ENCODE assay signal across 11 cellular contexts in genomic region chr2:200377143-200377773, GRCh38.
DNase-seq lines count a peak whose midpoint lies in the region; ATAC-seq, FAIRE-seq and TF ChIP-seq lines count a peak whose summit lies in the region.
"Had no signal": no experiment of that assay in that cellular context is flagged by ENCODE, and none has a peak within 500 bp of the region (broad histone marks: within the 10 kb centered on the region; RNA-seq: fewer than 3 reads in every experiment).

No MANE protein-coding gene starts in this region.

- H3K9me2 ChIP-seq in PC-3 (replicated peaks; ENCODE audit: low read length): no peaks in the 10 kb centered on the region

- no peaks in the 10 kb centered on the region for H3F3A ChIP-seq in PC-3 (ENCODE audit: low read length, unreplicated experiment)

- H3K27me3 Mint-ChIP-seq in naive thymus-derived CD8-positive, alpha-beta T cell: no peaks in the 10 kb centered on the region

- peaks cover 93% of the 10 kb centered on the region for H3K79me2 ChIP-seq in PC-3 (ENCODE audit: low read length)

- H2AFZ ChIP-seq in PC-3 (ENCODE audit: low read length): no peak overlapping the region

- TF ChIP-seq CTCF in PC-3 (conservative IDR thresholded peaks at IDR 0.05; ENCODE audit: low read depth, low read length) (no peak), gastroesophageal sphincter (IDR thresholded peaks at IDR 0.05) (no peak), gastrocnemius medialis (IDR thresholded peaks at IDR 0.05 in 4 of 5, conservative IDR thresholded peaks at IDR 0.05 in 1 of 5) (no peak)

- TF ChIP-seq POLR2A in GM12891 (IDR thresholded peaks at IDR 0.05; ENCODE audit: low read depth, low read length) (no peak), gastroesophageal sphincter (IDR thresholded peaks at IDR 0.05) (no peak), gastrocnemius medialis (IDR thresholded peaks at IDR 0.05) (no peak)

- H3K4me2 ChIP-seq in PC-3 (ENCODE audit: low read length): no peak overlapping the region

- H3K9me3 ChIP-seq in PC-3 (ENCODE audit: low read length) (no peaks in the 10 kb centered on the region), gastroesophageal sphincter (no peaks in the 10 kb centered on the region), gastrocnemius medialis (no peaks in the 10 kb centered on the region)
- H3K9me3 ChIP-seq: MG63, SJSA1 had no signal

- DNase-seq in GM12891 (ENCODE audit: insufficient read length, low spot score) (no peak), PC-3 (no peak), gastrocnemius medialis (peak in 1 of 2 donors; percentile 27), NCI-H1436 treated with DMSO at 0.1 percent for 48 hours (lab: John Stamatoyannopoulos, UW) (no peak), DMS153 treated with DMSO at 0.1 percent for 48 hours (lab: John Stamatoyannopoulos, UW; ENCODE audit: unreplicated experiment) (no peak)
- DNase-seq in naive thymus-derived CD8-positive, alpha-beta T cell: no peak
- DNase-seq: activated CD4-positive, alpha-beta T cell treated with anti-CD3 and anti-CD28 coated beads, Interleukin-2, amount 50 U/mL, for 4 hours; MG63; NCI-H524 had no signal

- POLR2A ChIA-PET in PC-3 (lab: Charles Lee; ENCODE audit: unreplicated experiment): interaction anchor here (0.8 kb wide), 1 partner anchor 29 kb away, joined by 3 read pairs; no protein-coding TSS in a partner anchor
- POLR2A ChIA-PET in naive thymus-derived CD8-positive, alpha-beta T cell (lab: Charles Lee): no interaction called here

- peak overlapping the region in 5 of 10 donors; percentile 1 to 78 (median 41) for H3K27ac Mint-ChIP-seq in naive thymus-derived CD8-positive, alpha-beta T cell

- H4K20me1 ChIP-seq in PC-3 (ENCODE audit: low read length): no peaks in the 10 kb centered on the region

- H3K27me3 ChIP-seq in PC-3 (ENCODE audit: low read length) (no peaks in the 10 kb centered on the region), gastroesophageal sphincter (no peaks in the 10 kb centered on the region), gastrocnemius medialis (no peaks in the 10 kb centered on the region)
- H3K27me3 ChIP-seq: MG63, SJSA1 had no signal

- no peak for ATAC-seq in PC-3
- no peak for ATAC-seq in gastroesophageal sphincter
- peak; percentile 11 to 25 for ATAC-seq in gastrocnemius medialis
- ATAC-seq in naive thymus-derived CD8-positive, alpha-beta T cell: no peak

- H3K4me1 ChIP-seq in PC-3 (ENCODE audit: insufficient read depth, low read length) (peaks cover 56% of the 10 kb centered on the region), gastroesophageal sphincter (peaks cover 12 to 66% (median 20%) of the 10 kb centered on the region in 3 donors), gastrocnemius medialis (peaks cover 53 to 74% of the 10 kb centered on the region in 2 donors)

- H3K27ac ChIP-seq in PC-3 (ENCODE audit: low read length) (peak overlapping the region; percentile 77), gastroesophageal sphincter (peak overlapping the region in 3 of 4 donors; percentile 5 to 8 (median 6)), gastrocnemius medialis (peak overlapping the region; percentile 85 to 91 (median 87))

- no peaks in the 10 kb centered on the region for H3K36me3 Mint-ChIP-seq in naive thymus-derived CD8-positive, alpha-beta T cell

- H3K4me1 Mint-ChIP-seq in naive thymus-derived CD8-positive, alpha-beta T cell: peaks cover 18 to 60% (median 39%) of the 10 kb centered on the region in 4 donors

- H3K36me3 ChIP-seq in PC-3 (ENCODE audit: low read depth, low read length) (peaks cover 20% of the 10 kb centered on the region), gastroesophageal sphincter (no peaks in the 10 kb centered on the region), gastrocnemius medialis (no peaks in the 10 kb centered on the region)
- H3K36me3 ChIP-seq: MG63 had no signal

- H3K9ac ChIP-seq in PC-3 (ENCODE audit: low read length): peak overlapping the region; percentile 40

- in situ Hi-C loops in gastrocnemius medialis (cut with MboI; ENCODE audit: low sequenced_read_pairs in 4 of 4): loop anchor here in 1 of 4 donors (10.0 kb wide), 1 partner anchor 62 kb away; no protein-coding TSS in a partner anchor

- H3K9me3 Mint-ChIP-seq in naive thymus-derived CD8-positive, alpha-beta T cell: no peaks in the 10 kb centered on the region

- 74 to 94% methylated on average over 6 to 7 of the region's 7 CpGs for WGBS in gastroesophageal sphincter (ENCODE audit: low coverage in 1 of 2), 2 donors

- no peak for FAIRE-seq in GM12891 (lab: Jason Lieb, UNC)

- no TSS peak for BruUV-seq in PC-3 (replicated peaks; lab: Mats Ljungman, UMichigan)

- no peak overlapping the region for H3K4me3 Mint-ChIP-seq in naive thymus-derived CD8-positive, alpha-beta T cell

- CTCF ChIA-PET in PC-3 (lab: Charles Lee): no interaction called here

- H3K4me3 ChIP-seq in PC-3 (ENCODE audit: low read length) (no peak overlapping the region), gastroesophageal sphincter (no peak overlapping the region), gastrocnemius medialis (no peak overlapping the region)
- H3K4me3 ChIP-seq: MG63, SJSA1 had no signal

- intact Hi-C loops in PC-3 (cut with micrococcal nuclease) (loop anchor here (2.0 kb wide), 1 partner anchor 30 kb away; no protein-coding TSS in a partner anchor), gastrocnemius medialis (cut with DNase I; ENCODE audit: low total_unique reads) (loop anchor here (2.0 to 5.0 kb wide), 2 partner anchors 56 to 740 kb away; partner anchors contain the start of gene CFLAR)

- TF ChIP-seq EP300 in gastroesophageal sphincter (IDR thresholded peaks at IDR 0.05): no peak

TF ChIP-seq in GM12891, 5 proteins besides CTCF, POLR2A, EP300 and RAD21:
- peak; percentile 46; the same call in 1 of the 2 replicates for TF ChIP-seq SPI1 (IDR thresholded peaks at IDR 0.05; ENCODE audit: low read depth, low read length)
- TF ChIP-seq PAX5 (IDR thresholded peaks at IDR 0.05; ENCODE audit: insufficient read depth, low read length, severe bottlenecking): no peak
- no peak for TF ChIP-seq POLR2AphosphoS5 (IDR thresholded peaks at IDR 0.05; ENCODE audit: low read depth, low read length)
- TF ChIP-seq POU2F2 (IDR thresholded peaks at IDR 0.05; ENCODE audit: low read depth, low read length): no peak

Comparison
In these comparisons a context has a peak if more than half of its experiments do, and no peak if none do; other contexts are left out.
1. ATAC-seq: peak in gastrocnemius medialis (2 of 2); none in PC-3 (single experiment), gastroesophageal sphincter (single experiment) and naive thymus-derived CD8-positive, alpha-beta T cell (0 of 2).
2. H3K27ac ChIP-seq: peak in every context shown above with its lines; median percentile 87 in gastrocnemius medialis; 77 in PC-3; 6 in gastroesophageal sphincter.